ENCODE assay signal across 9 cellular contexts in the genomic region with DNA sequence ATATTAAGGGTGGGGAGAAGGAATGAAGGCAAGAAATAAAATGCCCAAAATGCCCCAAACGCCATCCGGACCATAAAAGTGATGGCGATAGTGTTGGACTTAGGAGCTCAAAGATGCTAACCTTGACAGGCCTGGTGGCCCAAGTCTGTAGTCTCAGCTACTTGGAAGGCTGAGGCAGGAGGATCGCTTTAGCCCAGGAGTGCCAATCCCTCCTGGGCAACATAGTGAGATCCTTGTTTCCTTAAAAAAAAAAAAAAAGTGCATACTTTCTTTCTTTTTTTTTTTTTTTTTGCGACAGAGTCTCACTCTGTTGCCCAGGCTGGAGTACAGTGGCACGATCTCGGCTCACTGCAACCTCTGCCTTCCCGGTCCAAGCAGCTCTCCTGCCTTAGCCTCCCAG. TPM values are rescaled to one million over a fixed set of nuclear protein-coding genes. Genes with fewer than 3 reads are reported as not detected.
DNase-seq lines count a peak whose midpoint lies in the region; FAIRE-seq and TF ChIP-seq lines count a peak whose summit lies in the region.
"Had no signal": no experiment of that assay in that cellular context is flagged by ENCODE, and none has a peak within 500 bp of the region (broad histone marks: within the 10 kb centered on the region; RNA-seq: fewer than 3 reads in every experiment).

No MANE protein-coding gene starts in this region.

- no peak for FAIRE-seq in GM19239 (lab: Jason Lieb, UNC)

- no peak overlapping the region for H2AFZ ChIP-seq in osteoblast (ENCODE audit: low read length)

- peak overlapping the region; percentile 68 for H3K27ac Mint-ChIP-seq in Caco-2 (ENCODE audit: unreplicated experiment)

- peak overlapping the region; percentile 78 for H3K4me3 Mint-ChIP-seq in Caco-2 (ENCODE audit: unreplicated experiment)

- POLR2A ChIA-PET in Caco-2 (lab: Charles Lee) = interaction anchor here (1.2 to 1.3 kb wide), 2 partner anchors 15 to 32 kb away, joined by 3 to 14 read pairs; partner anchors contain the start of gene MRI1

- TF ChIP-seq POLR2A in NB4 (IDR thresholded peaks at IDR 0.05; ENCODE audit: extremely low read depth, insufficient read length) = no peak
- no peak for TF ChIP-seq POLR2A in testis (IDR thresholded peaks at IDR 0.05)

- H3K36me3 ChIP-seq in Caco-2 (ENCODE audit: control insufficient read depth, insufficient read depth, low read length) (no peaks in the 10 kb centered on the region), duodenal mucosa (ENCODE audit: control insufficient read depth in 1 of 2, insufficient read depth in 2 of 2, low read length in 2 of 2) (peaks cover 0 to 3% of the 10 kb centered on the region in 2 donors), osteoblast (ENCODE audit: insufficient read depth, low read length) (no peaks in the 10 kb centered on the region), testis (ENCODE audit: low read depth, missing control alignments) (no peaks in the 10 kb centered on the region)

- no peak for TF ChIP-seq CTCF in Caco-2 (IDR thresholded peaks at IDR 0.05; ENCODE audit: insufficient read depth in 1 of 2, low read depth in 1 of 2, low read length in 1 of 2, severe bottlenecking in 1 of 2, unreplicated experiment in 1 of 2)
- TF ChIP-seq CTCF in NB4 (IDR thresholded peaks at IDR 0.05; ENCODE audit: low read depth, low read length) = no peak
- TF ChIP-seq CTCF in osteoblast (IDR thresholded peaks at IDR 0.05; ENCODE audit: extremely low read depth, low read depth, low read length) = no peak
- no peak for TF ChIP-seq CTCF in testis (IDR thresholded peaks at IDR 0.05)

- intact Hi-C loops in Caco-2 (cut with micrococcal nuclease; ENCODE audit: unreplicated experiment) = no loop called here
- intact Hi-C loops in testis (cut with DNase I; ENCODE audit: low total_unique reads) = no loop called here

- no TSS peak for BruUV-seq in Caco-2 (replicated peaks; lab: Mats Ljungman, UMichigan)

- H3K9me3 Mint-ChIP-seq in Caco-2 (ENCODE audit: unreplicated experiment) = no peaks in the 10 kb centered on the region

- peaks cover 6% of the 10 kb centered on the region for H3K79me2 ChIP-seq in osteoblast (ENCODE audit: insufficient read depth, low read length)

- H3K4me1 ChIP-seq in Caco-2 = peaks cover 5% of the 10 kb centered on the region; the same call in 1 of the 2 replicates
- peaks cover 6 to 12% of the 10 kb centered on the region in 2 donors for H3K4me1 ChIP-seq in duodenal mucosa (ENCODE audit: control insufficient read depth in 1 of 2, insufficient read depth in 2 of 2, low read length in 2 of 2)
- peaks cover 28% of the 10 kb centered on the region for H3K4me1 ChIP-seq in osteoblast (ENCODE audit: insufficient read depth, low read length)
- H3K4me1 ChIP-seq in testis = peaks cover 7% of the 10 kb centered on the region

- 70 to 78% methylated on average over 7 to 8 of the region's 8 CpGs for WGBS in testis, 2 donors

- H3K36me3 Mint-ChIP-seq in Caco-2 (ENCODE audit: insufficient read depth, unreplicated experiment) = no peaks in the 10 kb centered on the region

- peak overlapping the region; percentile 36; the same call in 1 of the 2 replicates for H3K4me3 ChIP-seq in Caco-2 (ENCODE audit: low read depth, low read length)
- peak overlapping the region; percentile 66 for H3K4me3 ChIP-seq in NB4 (ENCODE audit: low read depth, low read length)
- H3K4me3 ChIP-seq in duodenal mucosa (ENCODE audit: low read depth in 1 of 2, low read length in 2 of 2) = peak overlapping the region in 1 of 2 donors; percentile 81
- peak overlapping the region; percentile 75 for H3K4me3 ChIP-seq in osteoblast (ENCODE audit: insufficient read depth, low read length)
- peak overlapping the region in 1 of 2 donors; percentile 81 for H3K4me3 ChIP-seq in testis

- peak overlapping the region; percentile 87 for H3K4me2 ChIP-seq in osteoblast (ENCODE audit: insufficient read depth, low read length)

- H3K9me3 ChIP-seq in Caco-2 (no peaks in the 10 kb centered on the region), duodenal mucosa (ENCODE audit: control insufficient read depth in 1 of 2, low read length in 2 of 2) (no peaks in the 10 kb centered on the region), osteoblast (ENCODE audit: low read depth, low read length) (no peaks in the 10 kb centered on the region), testis (no peaks in the 10 kb centered on the region)

- DNase-seq in Caco-2 (no peak), NB4 (ENCODE audit: low read depth) (no peak), osteoblast (ENCODE audit: insufficient read length, low spot score, missing footprints) (no peak), testis (no peak), DMS53 (lab: John Stamatoyannopoulos, UW) (no peak), globus pallidus (ENCODE audit: low spot score) (no peak), GM19239 (ENCODE audit: insufficient read length, low spot score) (no peak)
- DNase-seq: SHP77 treated with DMSO at 0.1 percent for 48 hours had no signal

- H3K4me1 Mint-ChIP-seq in Caco-2 (ENCODE audit: low read depth, unreplicated experiment) = no peaks in the 10 kb centered on the region

- CTCF ChIA-PET in Caco-2 (lab: Charles Lee) = interaction anchor here (0.6 to 1.5 kb wide), 4 partner anchors 11 to 486 kb away, joined by 4 to 8 read pairs (median 4); no protein-coding TSS in a partner anchor

- peak overlapping the region; percentile 87 to 96 for H3K9ac ChIP-seq in duodenal mucosa (ENCODE audit: low read depth in 1 of 2, low read length in 2 of 2)

- H3K27ac ChIP-seq in duodenal mucosa (ENCODE audit: low read depth, low read length) (no peak overlapping the region), osteoblast (ENCODE audit: low read depth, low read length) (peak overlapping the region; percentile 98), testis (peak overlapping the region in 1 of 2 donors; percentile 87)

- no peaks in the 10 kb centered on the region for H3K27me3 ChIP-seq in Caco-2 (replicated peaks; ENCODE audit: control insufficient read depth, insufficient read depth, low read length)
- no peaks in the 10 kb centered on the region for H3K27me3 ChIP-seq in duodenal mucosa (ENCODE audit: control insufficient read depth in 1 of 2, insufficient read depth in 2 of 2, low read length in 2 of 2)
- H3K27me3 ChIP-seq in osteoblast (ENCODE audit: insufficient read depth, low read length) = no peaks in the 10 kb centered on the region
- H3K27me3 ChIP-seq in testis = no peaks in the 10 kb centered on the region

- no peaks in the 10 kb centered on the region for H4K20me1 ChIP-seq in osteoblast (ENCODE audit: insufficient read depth, low read length)

- H3K27me3 Mint-ChIP-seq in Caco-2 (ENCODE audit: insufficient read depth, unreplicated experiment) = no peaks in the 10 kb centered on the region

RNA-seq across cellular contexts. Expression of gene MRI1, which starts 32.0 kb away (rescaled TPM):
- total RNA-seq in Caco-2 (2022) = 23.3 and 25.7 TPM in 2 replicates
- 33.7 and 35.4 TPM in 2 replicates for total RNA-seq in osteoblast
- total RNA-seq in testis = 10 to 100 TPM; 26.5 to 33.0 TPM
- 6.7 TPM for polyA plus RNA-seq in testis (ENCODE audit: insufficient read depth, low read depth, low replicate concordance)

RNA-seq across cellular contexts. Expression of gene C19orf53, which starts 41.9 kb away (rescaled TPM):
- total RNA-seq in Caco-2 (2022) = 107 and 113 TPM in 2 replicates
- 33.3 and 34.8 TPM in 2 replicates for total RNA-seq in osteoblast
- total RNA-seq in testis = 100 to 1,000 TPM; 114 to 137 TPM
- 128 TPM for polyA plus RNA-seq in testis (ENCODE audit: insufficient read depth, low read depth, low replicate concordance)
